In the genomic region with DNA sequence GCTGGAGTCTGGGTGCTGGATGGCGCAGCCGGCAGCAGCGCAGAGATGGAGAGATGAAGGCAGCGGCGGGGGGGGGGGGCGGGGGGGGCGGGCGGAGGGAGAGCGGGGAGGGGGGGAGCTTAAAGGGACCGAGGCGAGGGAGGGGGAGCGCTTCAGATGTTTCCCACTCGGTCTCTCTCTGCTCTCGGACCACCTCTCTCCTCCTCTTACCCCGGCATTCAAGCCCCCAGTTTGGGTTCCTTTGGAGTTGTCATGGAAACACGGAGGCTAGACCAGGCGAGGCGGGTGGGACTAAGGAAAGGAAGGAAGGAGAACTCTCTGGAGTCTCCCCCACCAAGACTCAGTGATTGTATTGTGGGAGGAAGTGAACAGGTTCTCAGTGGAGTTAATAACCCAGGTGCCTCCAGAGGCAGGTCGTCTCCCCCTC, we compare ENCODE assay signal across 8 cellular contexts. TPM values are rescaled to one million over a fixed set of nuclear protein-coding genes. Genes with fewer than 3 reads are reported as not detected.
DNase-seq lines count a peak whose midpoint lies in the region; ATAC-seq and TF ChIP-seq lines count a peak whose summit lies in the region.

A gene (minus strand): TSS at position 55 of the 427 bp plus-strand sequence. CDS start 112 bp downstream, outside the sequence.

- ATAC-seq in Right ventricle myocardium superior (ENCODE audit: poor library complexity) (no peak), aorta (ENCODE audit: low FRiP score) (no peak), GM18868 (IDR thresholded peaks at IDR 0.05; ENCODE audit: unreplicated experiment) (no peak), HG02852 (IDR thresholded peaks at IDR 0.05; ENCODE audit: unreplicated experiment) (no peak)

- peaks cover 33% of the 10 kb centered on the region for H3K4me1 Mint-ChIP-seq in chondrocyte (ENCODE audit: low read depth)

- peaks cover 3% of the 10 kb centered on the region for H3K36me3 Mint-ChIP-seq in chondrocyte (ENCODE audit: low read depth)

- H3K36me3 ChIP-seq in right atrium auricular region, result peaks cover 13% of the 10 kb centered on the region
- H3K36me3 ChIP-seq in aorta (ENCODE audit: control insufficient read depth in 1 of 2, insufficient read depth in 2 of 2, low read length in 1 of 2), result no peaks in the 10 kb centered on the region

- 0 to 2% methylated on average over 9 to 15 of the region's 19 CpGs for WGBS in aorta, 2 donors

- peak within 1 kb of the TSS; percentile 99 for H3K4me3 Mint-ChIP-seq in chondrocyte (ENCODE audit: unreplicated experiment)

- TF ChIP-seq CTCF in right atrium auricular region (IDR thresholded peaks at IDR 0.05) (no peak), chondrocyte (IDR thresholded peaks at IDR 0.05) (no peak)

- H3K9me3 ChIP-seq in right atrium auricular region (no peaks in the 10 kb centered on the region), aorta (ENCODE audit: control insufficient read depth, low read length) (no peaks in the 10 kb centered on the region)

- DNase-seq in right atrium auricular region (ENCODE audit: low spot score) (no peak), Right ventricle myocardium superior (no peak), chondrocyte (ENCODE audit: low spot score) (no peak), midbrain (lab: John Stamatoyannopoulos, UW) (peak; percentile 37), aorta (peak in 1 of 2 donors; percentile 49)
- no peak for DNase-seq in activated CD4-positive, alpha-beta T cell treated with anti-CD3 and anti-CD28 coated beads, Interleukin-2, amount 50 U/mL, for 1 hour

- H3K4me3 ChIP-seq in right atrium auricular region (peak within 1 kb of the TSS; percentile 23 to 71), aorta (ENCODE audit: low read length in 2 of 2) (peak within 1 kb of the TSS; percentile 61 to 83)

- H3K27me3 Mint-ChIP-seq in chondrocyte (ENCODE audit: low read depth), result no peaks in the 10 kb centered on the region

- peaks cover 0 to 36% of the 10 kb centered on the region in 2 donors for H3K4me1 ChIP-seq in right atrium auricular region
- H3K4me1 ChIP-seq in aorta (ENCODE audit: control insufficient read depth in 1 of 2, insufficient read depth in 2 of 2, low read length in 2 of 2), result peaks cover 0 to 3% of the 10 kb centered on the region in 2 donors

- intact Hi-C loops in Right ventricle myocardium superior (cut with DNase I), result no loop called here
- intact Hi-C loops in aorta (cut with DNase I), result no loop called here

- no peaks in the 10 kb centered on the region for H3K9me3 Mint-ChIP-seq in chondrocyte (ENCODE audit: low read depth)

- H3K27ac ChIP-seq in right atrium auricular region (peak within 1 kb of the TSS; percentile 90 to 92), aorta (ENCODE audit: low read depth in 1 of 2, low read length in 2 of 2) (peak within 1 kb of the TSS in 1 of 2 donors; percentile 18)

- H3K27ac Mint-ChIP-seq in chondrocyte (ENCODE audit: unreplicated experiment), result peak within 1 kb of the TSS; percentile 99

- H3K27me3 ChIP-seq in right atrium auricular region (no peaks in the 10 kb centered on the region), aorta (ENCODE audit: control insufficient read depth in 1 of 2, insufficient read depth in 2 of 2, low read length in 1 of 2) (no peaks in the 10 kb centered on the region)

RNA-seq across cellular contexts. Expression of the gene that starts here (rescaled TPM):
- total RNA-seq in right atrium auricular region (1 to 10 TPM in 1 of 2 donors, under 1 TPM in 1; 0.70 to 1.1 TPM), Right ventricle myocardium superior (0.51 TPM), chondrocyte (0.73 to 1.6 TPM (median 1.3 TPM) in 3 replicates), aorta (1 to 10 TPM; 3.6 to 7.0 TPM)
- polyA plus RNA-seq in aorta, result 10 to 100 TPM in 1 of 2 donors, 1 to 10 TPM in 1; 4.6 to 12.5 TPM
